In the genomic region with DNA sequence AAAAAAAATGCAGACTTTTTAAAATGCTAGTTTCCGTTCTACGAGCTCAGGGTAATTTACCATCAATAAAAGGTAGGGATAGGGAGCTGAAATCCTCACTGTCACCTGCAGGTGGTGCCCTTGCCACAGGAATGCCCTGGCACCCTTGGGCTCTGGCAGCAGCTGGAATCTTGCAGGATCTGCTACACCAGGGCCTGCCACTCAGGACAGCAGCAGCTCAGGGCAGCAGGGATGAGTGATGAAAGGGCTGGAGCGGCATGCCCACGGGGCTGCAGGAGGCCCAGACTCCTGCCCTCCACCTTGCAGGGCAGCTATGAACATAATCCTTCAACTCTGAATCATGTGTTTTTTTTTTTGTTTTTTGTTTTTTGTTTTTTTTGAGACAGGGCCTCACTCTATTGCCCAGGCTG, we compare ENCODE assay signal across 1 cellular context.
TF ChIP-seq lines count a peak whose summit lies in the region.

No MANE protein-coding gene starts in this region.

TF ChIP-seq in HepG2, 621 proteins besides CTCF, POLR2A, EP300 and RAD21 (continued from another document and continues in another):
- TF ChIP-seq, protein P1, sequence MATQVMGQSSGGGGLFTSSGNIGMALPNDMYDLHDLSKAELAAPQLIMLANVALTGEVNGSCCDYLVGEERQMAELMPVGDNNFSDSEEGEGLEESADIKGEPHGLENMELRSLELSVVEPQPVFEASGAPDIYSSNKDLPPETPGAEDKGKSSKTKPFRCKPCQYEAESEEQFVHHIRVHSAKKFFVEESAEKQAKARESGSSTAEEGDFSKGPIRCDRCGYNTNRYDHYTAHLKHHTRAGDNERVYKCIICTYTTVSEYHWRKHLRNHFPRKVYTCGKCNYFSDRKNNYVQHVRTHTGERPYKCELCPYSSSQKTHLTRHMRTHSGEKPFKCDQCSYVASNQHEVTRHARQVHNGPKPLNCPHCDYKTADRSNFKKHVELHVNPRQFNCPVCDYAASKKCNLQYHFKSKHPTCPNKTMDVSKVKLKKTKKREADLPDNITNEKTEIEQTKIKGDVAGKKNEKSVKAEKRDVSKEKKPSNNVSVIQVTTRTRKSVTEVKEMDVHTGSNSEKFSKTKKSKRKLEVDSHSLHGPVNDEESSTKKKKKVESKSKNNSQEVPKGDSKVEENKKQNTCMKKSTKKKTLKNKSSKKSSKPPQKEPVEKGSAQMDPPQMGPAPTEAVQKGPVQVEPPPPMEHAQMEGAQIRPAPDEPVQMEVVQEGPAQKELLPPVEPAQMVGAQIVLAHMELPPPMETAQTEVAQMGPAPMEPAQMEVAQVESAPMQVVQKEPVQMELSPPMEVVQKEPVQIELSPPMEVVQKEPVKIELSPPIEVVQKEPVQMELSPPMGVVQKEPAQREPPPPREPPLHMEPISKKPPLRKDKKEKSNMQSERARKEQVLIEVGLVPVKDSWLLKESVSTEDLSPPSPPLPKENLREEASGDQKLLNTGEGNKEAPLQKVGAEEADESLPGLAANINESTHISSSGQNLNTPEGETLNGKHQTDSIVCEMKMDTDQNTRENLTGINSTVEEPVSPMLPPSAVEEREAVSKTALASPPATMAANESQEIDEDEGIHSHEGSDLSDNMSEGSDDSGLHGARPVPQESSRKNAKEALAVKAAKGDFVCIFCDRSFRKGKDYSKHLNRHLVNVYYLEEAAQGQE (IDR thresholded peaks at IDR 0.05; ENCODE audit: borderline replicate concordance in 1 of 2, low read depth in 1 of 2, low read length in 2 of 2): no peak
- TF ChIP-seq NR2F2 (IDR thresholded peaks at IDR 0.05; ENCODE audit: borderline replicate concordance, low read depth) (no peak), HOXA7 (CRISPR knock-in tag; IDR thresholded peaks at IDR 0.05) (no peak), ARHGAP35 (CRISPR knock-in tag; IDR thresholded peaks at IDR 0.05; ENCODE audit: borderline replicate concordance) (no peak), JDP2 (CRISPR knock-in tag; IDR thresholded peaks at IDR 0.05; ENCODE audit: borderline replicate concordance) (no peak), CAMTA2 (CRISPR knock-in tag; IDR thresholded peaks at IDR 0.05; ENCODE audit: borderline replicate concordance) (no peak), CENPT (CRISPR knock-in tag; IDR thresholded peaks at IDR 0.05; ENCODE audit: low read depth) (no peak), TRIM24 (CRISPR knock-in tag; IDR thresholded peaks at IDR 0.05) (no peak), ZFP36 (IDR thresholded peaks at IDR 0.05; ENCODE audit: borderline replicate concordance, low read depth, low read length, partially characterized antibody) (no peak), ASH2L (IDR thresholded peaks at IDR 0.05; ENCODE audit: insufficient read length, low read depth, low read length) (no peak), BRCA1 (CRISPR knock-in tag; IDR thresholded peaks at IDR 0.05) (no peak), PHF8 (CRISPR knock-in tag; IDR thresholded peaks at IDR 0.05) (no peak), ZFX (CRISPR knock-in tag; IDR thresholded peaks at IDR 0.05; ENCODE audit: low read depth) (0 out of 2 replicates have a peak, but pooled peaks have one; percentile 54), ZNF12 (CRISPR knock-in tag; IDR thresholded peaks at IDR 0.05) (peak; percentile 31; the same call in 1 of the 2 replicates), ZNF614 (CRISPR knock-in tag; IDR thresholded peaks at IDR 0.05; ENCODE audit: borderline replicate concordance) (no peak), TBP (CRISPR knock-in tag; IDR thresholded peaks at IDR 0.05) (no peak), ZNF326 (CRISPR knock-in tag; IDR thresholded peaks at IDR 0.05; ENCODE audit: borderline replicate concordance) (no peak), ZNF33A (CRISPR knock-in tag; IDR thresholded peaks at IDR 0.05; ENCODE audit: borderline replicate concordance) (no peak), NR2F1 (CRISPR knock-in tag; IDR thresholded peaks at IDR 0.05) (no peak), MXI1 (IDR thresholded peaks at IDR 0.05; ENCODE audit: borderline replicate concordance, low read depth, low read length) (0 out of 3 replicates have a peak, but pooled peaks have one; percentile 44), FOXC1 (CRISPR knock-in tag; IDR thresholded peaks at IDR 0.05; ENCODE audit: borderline replicate concordance) (no peak), ZNF3 (CRISPR knock-in tag; IDR thresholded peaks at IDR 0.05) (no peak), ZNF383 (CRISPR knock-in tag; IDR thresholded peaks at IDR 0.05; ENCODE audit: borderline replicate concordance) (no peak), ZNF460 (CRISPR knock-in tag; IDR thresholded peaks at IDR 0.05; ENCODE audit: borderline replicate concordance) (no peak), NFKB2 (CRISPR knock-in tag; IDR thresholded peaks at IDR 0.05; ENCODE audit: borderline replicate concordance) (no peak), GPN1 (CRISPR knock-in tag; IDR thresholded peaks at IDR 0.05; ENCODE audit: borderline replicate concordance) (no peak), HOXA9 (CRISPR knock-in tag; IDR thresholded peaks at IDR 0.05; ENCODE audit: borderline replicate concordance) (no peak), ZNF749 (CRISPR knock-in tag; IDR thresholded peaks at IDR 0.05; ENCODE audit: borderline replicate concordance) (no peak), AGO1 (IDR thresholded peaks at IDR 0.05; ENCODE audit: low read depth, low read length, poor library complexity, severe bottlenecking) (no peak), ELF3 (CRISPR knock-in tag; IDR thresholded peaks at IDR 0.05) (0 out of 2 replicates have a peak, but pooled peaks have one; percentile 21), DNMT3B (CRISPR knock-in tag; conservative IDR thresholded peaks at IDR 0.05) (no peak)
- TF ChIP-seq, protein P2, sequence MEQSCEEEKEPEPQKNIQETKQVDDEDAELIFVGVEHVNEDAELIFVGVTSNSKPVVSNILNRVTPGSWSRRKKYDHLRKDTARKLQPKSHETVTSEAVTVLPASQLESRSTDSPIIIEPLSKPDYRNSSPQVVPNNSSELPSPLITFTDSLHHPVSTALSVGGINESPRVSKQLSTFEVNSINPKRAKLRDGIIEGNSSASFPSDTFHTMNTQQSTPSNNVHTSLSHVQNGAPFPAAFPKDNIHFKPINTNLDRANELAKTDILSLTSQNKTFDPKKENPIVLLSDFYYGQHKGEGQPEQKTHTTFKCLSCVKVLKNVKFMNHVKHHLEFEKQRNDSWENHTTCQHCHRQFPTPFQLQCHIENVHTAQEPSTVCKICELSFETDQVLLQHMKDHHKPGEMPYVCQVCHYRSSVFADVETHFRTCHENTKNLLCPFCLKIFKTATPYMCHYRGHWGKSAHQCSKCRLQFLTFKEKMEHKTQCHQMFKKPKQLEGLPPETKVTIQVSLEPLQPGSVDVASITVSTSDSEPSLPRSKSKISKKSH (CRISPR knock-in tag; IDR thresholded peaks at IDR 0.05; ENCODE audit: borderline replicate concordance): no peak
- TF ChIP-seq, protein P3, sequence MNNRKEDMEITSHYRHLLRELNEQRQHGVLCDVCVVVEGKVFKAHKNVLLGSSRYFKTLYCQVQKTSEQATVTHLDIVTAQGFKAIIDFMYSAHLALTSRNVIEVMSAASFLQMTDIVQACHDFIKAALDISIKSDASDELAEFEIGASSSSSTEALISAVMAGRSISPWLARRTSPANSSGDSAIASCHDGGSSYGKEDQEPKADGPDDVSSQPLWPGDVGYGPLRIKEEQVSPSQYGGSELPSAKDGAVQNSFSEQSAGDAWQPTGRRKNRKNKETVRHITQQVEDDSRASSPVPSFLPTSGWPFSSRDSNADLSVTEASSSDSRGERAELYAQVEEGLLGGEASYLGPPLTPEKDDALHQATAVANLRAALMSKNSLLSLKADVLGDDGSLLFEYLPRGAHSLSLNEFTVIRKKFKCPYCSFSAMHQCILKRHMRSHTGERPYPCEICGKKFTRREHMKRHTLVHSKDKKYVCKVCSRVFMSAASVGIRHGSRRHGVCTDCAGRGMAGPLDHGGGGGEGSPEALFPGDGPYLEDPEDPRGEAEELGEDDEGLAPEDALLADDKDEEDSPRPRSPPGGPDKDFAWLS (CRISPR knock-in tag; IDR thresholded peaks at IDR 0.05; ENCODE audit: borderline replicate concordance): no peak
- TF ChIP-seq, protein P4, sequence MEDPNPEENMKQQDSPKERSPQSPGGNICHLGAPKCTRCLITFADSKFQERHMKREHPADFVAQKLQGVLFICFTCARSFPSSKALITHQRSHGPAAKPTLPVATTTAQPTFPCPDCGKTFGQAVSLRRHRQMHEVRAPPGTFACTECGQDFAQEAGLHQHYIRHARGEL (CRISPR knock-in tag; IDR thresholded peaks at IDR 0.05): no peak
- TF ChIP-seq, protein P5, sequence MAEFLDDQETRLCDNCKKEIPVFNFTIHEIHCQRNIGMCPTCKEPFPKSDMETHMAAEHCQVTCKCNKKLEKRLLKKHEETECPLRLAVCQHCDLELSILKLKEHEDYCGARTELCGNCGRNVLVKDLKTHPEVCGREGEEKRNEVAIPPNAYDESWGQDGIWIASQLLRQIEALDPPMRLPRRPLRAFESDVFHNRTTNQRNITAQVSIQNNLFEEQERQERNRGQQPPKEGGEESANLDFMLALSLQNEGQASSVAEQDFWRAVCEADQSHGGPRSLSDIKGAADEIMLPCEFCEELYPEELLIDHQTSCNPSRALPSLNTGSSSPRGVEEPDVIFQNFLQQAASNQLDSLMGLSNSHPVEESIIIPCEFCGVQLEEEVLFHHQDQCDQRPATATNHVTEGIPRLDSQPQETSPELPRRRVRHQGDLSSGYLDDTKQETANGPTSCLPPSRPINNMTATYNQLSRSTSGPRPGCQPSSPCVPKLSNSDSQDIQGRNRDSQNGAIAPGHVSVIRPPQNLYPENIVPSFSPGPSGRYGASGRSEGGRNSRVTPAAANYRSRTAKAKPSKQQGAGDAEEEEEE (CRISPR knock-in tag; IDR thresholded peaks at IDR 0.05; ENCODE audit: borderline replicate concordance): no peak
- TF ChIP-seq, protein P6, sequence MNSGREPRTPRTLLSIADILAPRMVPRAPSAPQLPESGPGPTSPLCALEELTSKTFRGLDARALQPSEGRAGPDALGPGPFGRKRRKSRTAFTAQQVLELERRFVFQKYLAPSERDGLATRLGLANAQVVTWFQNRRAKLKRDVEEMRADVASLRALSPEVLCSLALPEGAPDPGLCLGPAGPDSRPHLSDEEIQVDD (CRISPR knock-in tag; IDR thresholded peaks at IDR 0.05; ENCODE audit: borderline replicate concordance): no peak
- TF ChIP-seq, protein P7, sequence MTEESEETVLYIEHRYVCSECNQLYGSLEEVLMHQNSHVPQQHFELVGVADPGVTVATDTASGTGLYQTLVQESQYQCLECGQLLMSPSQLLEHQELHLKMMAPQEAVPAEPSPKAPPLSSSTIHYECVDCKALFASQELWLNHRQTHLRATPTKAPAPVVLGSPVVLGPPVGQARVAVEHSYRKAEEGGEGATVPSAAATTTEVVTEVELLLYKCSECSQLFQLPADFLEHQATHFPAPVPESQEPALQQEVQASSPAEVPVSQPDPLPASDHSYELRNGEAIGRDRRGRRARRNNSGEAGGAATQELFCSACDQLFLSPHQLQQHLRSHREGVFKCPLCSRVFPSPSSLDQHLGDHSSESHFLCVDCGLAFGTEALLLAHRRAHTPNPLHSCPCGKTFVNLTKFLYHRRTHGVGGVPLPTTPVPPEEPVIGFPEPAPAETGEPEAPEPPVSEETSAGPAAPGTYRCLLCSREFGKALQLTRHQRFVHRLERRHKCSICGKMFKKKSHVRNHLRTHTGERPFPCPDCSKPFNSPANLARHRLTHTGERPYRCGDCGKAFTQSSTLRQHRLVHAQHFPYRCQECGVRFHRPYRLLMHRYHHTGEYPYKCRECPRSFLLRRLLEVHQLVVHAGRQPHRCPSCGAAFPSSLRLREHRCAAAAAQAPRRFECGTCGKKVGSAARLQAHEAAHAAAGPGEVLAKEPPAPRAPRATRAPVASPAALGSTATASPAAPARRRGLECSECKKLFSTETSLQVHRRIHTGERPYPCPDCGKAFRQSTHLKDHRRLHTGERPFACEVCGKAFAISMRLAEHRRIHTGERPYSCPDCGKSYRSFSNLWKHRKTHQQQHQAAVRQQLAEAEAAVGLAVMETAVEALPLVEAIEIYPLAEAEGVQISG (CRISPR knock-in tag; IDR thresholded peaks at IDR 0.05): peak; percentile 24; the same call in 1 of the 2 replicates
- TF ChIP-seq, protein P8, sequence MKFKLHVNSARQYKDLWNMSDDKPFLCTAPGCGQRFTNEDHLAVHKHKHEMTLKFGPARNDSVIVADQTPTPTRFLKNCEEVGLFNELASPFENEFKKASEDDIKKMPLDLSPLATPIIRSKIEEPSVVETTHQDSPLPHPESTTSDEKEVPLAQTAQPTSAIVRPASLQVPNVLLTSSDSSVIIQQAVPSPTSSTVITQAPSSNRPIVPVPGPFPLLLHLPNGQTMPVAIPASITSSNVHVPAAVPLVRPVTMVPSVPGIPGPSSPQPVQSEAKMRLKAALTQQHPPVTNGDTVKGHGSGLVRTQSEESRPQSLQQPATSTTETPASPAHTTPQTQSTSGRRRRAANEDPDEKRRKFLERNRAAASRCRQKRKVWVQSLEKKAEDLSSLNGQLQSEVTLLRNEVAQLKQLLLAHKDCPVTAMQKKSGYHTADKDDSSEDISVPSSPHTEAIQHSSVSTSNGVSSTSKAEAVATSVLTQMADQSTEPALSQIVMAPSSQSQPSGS (CRISPR knock-in tag; IDR thresholded peaks at IDR 0.05): peak; percentile 35; the same call in 1 of the 2 replicates
- TF ChIP-seq, protein P9, sequence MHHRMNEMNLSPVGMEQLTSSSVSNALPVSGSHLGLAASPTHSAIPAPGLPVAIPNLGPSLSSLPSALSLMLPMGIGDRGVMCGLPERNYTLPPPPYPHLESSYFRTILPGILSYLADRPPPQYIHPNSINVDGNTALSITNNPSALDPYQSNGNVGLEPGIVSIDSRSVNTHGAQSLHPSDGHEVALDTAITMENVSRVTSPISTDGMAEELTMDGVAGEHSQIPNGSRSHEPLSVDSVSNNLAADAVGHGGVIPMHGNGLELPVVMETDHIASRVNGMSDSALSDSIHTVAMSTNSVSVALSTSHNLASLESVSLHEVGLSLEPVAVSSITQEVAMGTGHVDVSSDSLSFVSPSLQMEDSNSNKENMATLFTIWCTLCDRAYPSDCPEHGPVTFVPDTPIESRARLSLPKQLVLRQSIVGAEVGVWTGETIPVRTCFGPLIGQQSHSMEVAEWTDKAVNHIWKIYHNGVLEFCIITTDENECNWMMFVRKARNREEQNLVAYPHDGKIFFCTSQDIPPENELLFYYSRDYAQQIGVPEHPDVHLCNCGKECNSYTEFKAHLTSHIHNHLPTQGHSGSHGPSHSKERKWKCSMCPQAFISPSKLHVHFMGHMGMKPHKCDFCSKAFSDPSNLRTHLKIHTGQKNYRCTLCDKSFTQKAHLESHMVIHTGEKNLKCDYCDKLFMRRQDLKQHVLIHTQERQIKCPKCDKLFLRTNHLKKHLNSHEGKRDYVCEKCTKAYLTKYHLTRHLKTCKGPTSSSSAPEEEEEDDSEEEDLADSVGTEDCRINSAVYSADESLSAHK (CRISPR knock-in tag; IDR thresholded peaks at IDR 0.05; ENCODE audit: borderline replicate concordance): no peak
- TF ChIP-seq, protein P10, sequence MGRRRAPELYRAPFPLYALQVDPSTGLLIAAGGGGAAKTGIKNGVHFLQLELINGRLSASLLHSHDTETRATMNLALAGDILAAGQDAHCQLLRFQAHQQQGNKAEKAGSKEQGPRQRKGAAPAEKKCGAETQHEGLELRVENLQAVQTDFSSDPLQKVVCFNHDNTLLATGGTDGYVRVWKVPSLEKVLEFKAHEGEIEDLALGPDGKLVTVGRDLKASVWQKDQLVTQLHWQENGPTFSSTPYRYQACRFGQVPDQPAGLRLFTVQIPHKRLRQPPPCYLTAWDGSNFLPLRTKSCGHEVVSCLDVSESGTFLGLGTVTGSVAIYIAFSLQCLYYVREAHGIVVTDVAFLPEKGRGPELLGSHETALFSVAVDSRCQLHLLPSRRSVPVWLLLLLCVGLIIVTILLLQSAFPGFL (CRISPR knock-in tag; IDR thresholded peaks at IDR 0.05): no peak
- TF ChIP-seq, protein P11, sequence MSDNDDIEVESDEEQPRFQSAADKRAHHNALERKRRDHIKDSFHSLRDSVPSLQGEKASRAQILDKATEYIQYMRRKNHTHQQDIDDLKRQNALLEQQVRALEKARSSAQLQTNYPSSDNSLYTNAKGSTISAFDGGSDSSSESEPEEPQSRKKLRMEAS (IDR thresholded peaks at IDR 0.05): no peak
